In the genomic region with DNA sequence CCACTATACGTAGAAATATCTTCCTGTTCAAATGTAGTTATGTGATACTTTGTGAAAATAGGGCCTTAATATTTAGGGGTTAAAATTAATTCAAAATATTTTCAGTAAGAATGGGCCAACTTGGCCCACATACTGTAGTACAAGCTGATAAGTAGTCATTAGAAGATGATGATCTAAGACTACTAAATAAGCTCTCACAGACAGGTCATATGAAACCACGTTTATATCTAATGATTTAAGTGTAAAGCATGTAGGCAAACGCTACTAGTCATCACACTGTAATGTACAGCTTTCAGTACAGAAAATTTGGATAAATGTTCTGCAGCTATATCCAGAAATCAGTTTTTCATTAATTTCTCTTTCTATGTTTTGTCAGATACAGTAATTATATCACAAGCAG, we compare ENCODE assay signal across 19 cellular contexts.
"Had no signal": no experiment of that assay in that cellular context is flagged by ENCODE, and none has a peak within 500 bp of the region (broad histone marks: within the 10 kb centered on the region; RNA-seq: fewer than 3 reads in every experiment).

No MANE protein-coding gene starts in this region.

- DNase-seq: activated CD4-positive, alpha-beta T cell treated with anti-CD3 and anti-CD28 coated beads for 36 hours; activated CD8-positive, alpha-beta memory T cell treated with anti-CD3 and anti-CD28 coated beads, Interleukin-2, amount 50 U/mL, for 4 hours; activated CD8-positive, alpha-beta T cell treated with anti-CD3 and anti-CD28 coated beads for 36 hours; activated T-cell treated with anti-CD3 and anti-CD28 coated beads, Interleukin-2, amount 50 U/mL, for 72 hours; amniotic stem cell; NCI-H1092; NCI-H1436; NCI-H187; NCI-H2081; NCI-H510A treated with DMSO at 0.1 percent for 48 hours; NCI-H69; PC-9; SHP77 treated with DMSO at 0.1 percent for 48 hours; T-cell; T-helper 2 cell; T1000; WERI-Rb-1 had no signal

- H2AFZ ChIP-seq: PC-9 had no signal

- H3K4me1 ChIP-seq: ascending aorta had no signal

- H3K27ac ChIP-seq: ascending aorta, KMS-11, PC-9, WERI-Rb-1 had no signal

- H3K9ac ChIP-seq: KMS-11 had no signal

- H3K4me2 ChIP-seq: KMS-11, PC-9 had no signal

- H3K36me3 ChIP-seq: ascending aorta, WERI-Rb-1 had no signal

- H3K27me3 ChIP-seq: ascending aorta had no signal

- H3K4me3 ChIP-seq: ascending aorta, PC-9 had no signal

- H3K9me3 ChIP-seq: ascending aorta had no signal
